In genomic region chr12:46522141-46522540, GRCh38 we compare ENCODE assay signal across 18 cellular contexts.
DNase-seq lines count a peak whose midpoint lies in the region; ATAC-seq and TF ChIP-seq lines count a peak whose summit lies in the region.
"Had no signal": no experiment of that assay in that cellular context is flagged by ENCODE, and none has a peak within 500 bp of the region (broad histone marks: within the 10 kb centered on the region; RNA-seq: fewer than 3 reads in every experiment).

No MANE protein-coding gene starts in this region.

- peak overlapping the region; percentile 77 for H3K4me2 ChIP-seq in PC-3 (ENCODE audit: low read length)

- H3K4me3 ChIP-seq in PC-3 (ENCODE audit: low read length) (peak overlapping the region; percentile 6; the same call in 1 of the 2 replicates), cardiac fibroblast (replicated peaks in 1 of 2; ENCODE audit: low read depth in 2 of 2, low read length in 2 of 2) (peak overlapping the region in 1 of 2 donors; percentile 5), sigmoid colon (no peak overlapping the region)
- H3K4me3 ChIP-seq: spleen had no signal

- no peak for TF ChIP-seq EP300 in sigmoid colon (IDR thresholded peaks at IDR 0.05)

- CTCF ChIA-PET in activated CD4-positive, alpha-beta T cell treated with anti-CD3 and anti-CD28 coated beads, Interleukin-2, amount 10 ng/mL, durations not matched to agents 7 days and 5 days (lab: Charles Lee) = interaction anchor here (1.2 to 1.3 kb wide), 2 partner anchors 9 to 12 kb away, joined by 3 to 9 read pairs; no protein-coding TSS in a partner anchor
- CTCF ChIA-PET in PC-3 (lab: Charles Lee) = interaction anchor here (0.6 kb wide), 1 partner anchor 23 kb away, joined by 3 read pairs; no protein-coding TSS in a partner anchor

- peaks cover 7% of the 10 kb centered on the region; the same call in 1 of the 2 replicates for H3K79me2 ChIP-seq in PC-3 (ENCODE audit: low read length)

- ATAC-seq in PC-3 = no peak
- ATAC-seq: stimulated activated naive CD8-positive, alpha-beta T cell treated with anti-CD3 and anti-CD28 coated beads, Interleukin-15, amount 100 ng/mL, for 72 hours had no signal

- H3K36me3 ChIP-seq in PC-3 (ENCODE audit: low read depth, low read length) (peaks cover 4% of the 10 kb centered on the region; the same call in 1 of the 2 replicates), sigmoid colon (no peaks in the 10 kb centered on the region)
- H3K36me3 ChIP-seq: spleen had no signal

- no peak overlapping the region for H3K27ac ChIP-seq in PC-3 (ENCODE audit: low read length)
- peak overlapping the region in 3 of 4 donors; percentile 2 to 60 (median 3) for H3K27ac ChIP-seq in sigmoid colon

- H3K9me3 ChIP-seq in PC-3 (ENCODE audit: low read length) = no peaks in the 10 kb centered on the region
- H3K9me3 ChIP-seq in sigmoid colon = no peaks in the 10 kb centered on the region
- H3K9me3 ChIP-seq: Caco-2, spleen had no signal

- H2AFZ ChIP-seq in PC-3 (ENCODE audit: low read length) = no peak overlapping the region

- no peaks in the 10 kb centered on the region for H3K27me3 Mint-ChIP-seq in activated CD4-positive, alpha-beta T cell treated with anti-CD3 and anti-CD28 coated beads, Interleukin-2, amount 10 ng/mL, durations not matched to agents 7 days and 5 days
- H3K27me3 Mint-ChIP-seq: stimulated activated naive CD8-positive, alpha-beta T cell treated with anti-CD3 and anti-CD28 coated beads, Interleukin-15, amount 100 ng/mL, for 72 hours had no signal

- no peak for TF ChIP-seq POLR2A in sigmoid colon (IDR thresholded peaks at IDR 0.05)

- H3K36me3 Mint-ChIP-seq in activated CD4-positive, alpha-beta T cell treated with anti-CD3 and anti-CD28 coated beads, Interleukin-2, amount 10 ng/mL, durations not matched to agents 7 days and 5 days (ENCODE audit: low read depth) = peaks cover 34% of the 10 kb centered on the region
- H3K36me3 Mint-ChIP-seq: brain had no signal

- H3K27me3 ChIP-seq in PC-3 (ENCODE audit: low read length) (no peaks in the 10 kb centered on the region), sigmoid colon (no peaks in the 10 kb centered on the region)
- H3K27me3 ChIP-seq: spleen had no signal

- H3K9me2 ChIP-seq in PC-3 (replicated peaks; ENCODE audit: low read length) = no peaks in the 10 kb centered on the region

- intact Hi-C loops in PC-3 (cut with micrococcal nuclease) = no loop called here
- intact Hi-C loops in sigmoid colon (cut with DNase I) = no loop called here
- intact Hi-C loops in head of caudate nucleus (cut with DNase I) = no loop called here

- 51 to 71% methylated on average over 1 of the region's 1 CpG for WGBS in sigmoid colon, 2 donors

- no peaks in the 10 kb centered on the region for H4K20me1 ChIP-seq in PC-3 (ENCODE audit: low read length)

- peak overlapping the region; percentile 2 for H3K4me3 Mint-ChIP-seq in activated CD4-positive, alpha-beta T cell treated with anti-CD3 and anti-CD28 coated beads, Interleukin-2, amount 10 ng/mL, durations not matched to agents 7 days and 5 days
- H3K4me3 Mint-ChIP-seq: brain had no signal

- no peak for DNase-seq in activated CD4-positive, alpha-beta T cell treated with anti-CD3 and anti-CD28 coated beads, Interleukin-2, amount 10 ng/mL, durations not matched to agents 7 days and 5 days
- DNase-seq in activated CD4-positive, alpha-beta T cell treated with anti-CD3 and anti-CD28 coated beads, Interleukin-2, amount 50 U/mL, for 1 hour = no peak
- DNase-seq in PC-3 = no peak
- peak; percentile 16 to 31 for DNase-seq in cardiac fibroblast (ENCODE audit: low read depth in 2 of 2)
- no peak for DNase-seq in sigmoid colon
- no peak for DNase-seq in HT-29 (ENCODE audit: low spot score)
- DNase-seq in head of caudate nucleus = no peak
- DNase-seq in MV-4-11 (lab: John Stamatoyannopoulos, UW) = no peak
- DNase-seq: ACHN; Caco-2; GDM1; mesendoderm; NCI-H510A; nucleus accumbens; OCI-M1; spleen; stimulated activated naive CD8-positive, alpha-beta T cell treated with anti-CD3 and anti-CD28 coated beads, Interleukin-15, amount 100 ng/mL, for 72 hours had no signal

- H3K4me1 ChIP-seq in PC-3 (ENCODE audit: insufficient read depth, low read length) (peaks cover 36% of the 10 kb centered on the region), sigmoid colon (peaks cover 0 to 60% (median 55%) of the 10 kb centered on the region in 4 donors)

- TF ChIP-seq CTCF in PC-3 (conservative IDR thresholded peaks at IDR 0.05; ENCODE audit: low read depth, low read length) (no peak), cardiac fibroblast (IDR thresholded peaks at IDR 0.05; ENCODE audit: low read depth, low read length) (no peak), sigmoid colon (IDR thresholded peaks at IDR 0.05) (no peak)

- POLR2A ChIA-PET in activated CD4-positive, alpha-beta T cell treated with anti-CD3 and anti-CD28 coated beads, Interleukin-2, amount 10 ng/mL, durations not matched to agents 7 days and 5 days (lab: Charles Lee) = no interaction called here
- POLR2A ChIA-PET in PC-3 (lab: Charles Lee; ENCODE audit: unreplicated experiment) = interaction anchor here (1.0 kb wide), 1 partner anchor 136 kb away, joined by 5 read pairs; no protein-coding TSS in a partner anchor

- peaks cover 4% of the 10 kb centered on the region for H3K9me3 Mint-ChIP-seq in activated CD4-positive, alpha-beta T cell treated with anti-CD3 and anti-CD28 coated beads, Interleukin-2, amount 10 ng/mL, durations not matched to agents 7 days and 5 days
- H3K9me3 Mint-ChIP-seq: brain; stimulated activated naive CD8-positive, alpha-beta T cell treated with anti-CD3 and anti-CD28 coated beads, Interleukin-15, amount 100 ng/mL, for 72 hours had no signal

- no TSS peak for BruUV-seq in PC-3 (replicated peaks; lab: Mats Ljungman, UMichigan)

- peaks cover 6% of the 10 kb centered on the region for H3F3A ChIP-seq in PC-3 (ENCODE audit: low read length, unreplicated experiment)

- peak overlapping the region; percentile 98 for H3K27ac Mint-ChIP-seq in activated CD4-positive, alpha-beta T cell treated with anti-CD3 and anti-CD28 coated beads, Interleukin-2, amount 10 ng/mL, durations not matched to agents 7 days and 5 days

- H3K9ac ChIP-seq in PC-3 (ENCODE audit: low read length) = no peak overlapping the region

- peaks cover 79% of the 10 kb centered on the region for H3K4me1 Mint-ChIP-seq in activated CD4-positive, alpha-beta T cell treated with anti-CD3 and anti-CD28 coated beads, Interleukin-2, amount 10 ng/mL, durations not matched to agents 7 days and 5 days

Comparison
In these comparisons a context has a peak if more than half of its experiments do, and no peak if none do; other contexts are left out.
1. DNase-seq: peak in cardiac fibroblast (2 of 2); none in activated CD4-positive, alpha-beta T cell treated with anti-CD3 and anti-CD28 coated beads, Interleukin-2, amount 10 ng/mL, durations not matched to agents 7 days and 5 days (single experiment), activated CD4-positive, alpha-beta T cell treated with anti-CD3 and anti-CD28 coated beads, Interleukin-2, amount 50 U/mL, for 1 hour (single experiment), PC-3 (single experiment), sigmoid colon (single experiment), HT-29 (single experiment), head of caudate nucleus (0 of 42) and MV-4-11 (single experiment).